Comparison of ENCODE assay signal across 7 cellular contexts in genomic region chr5:168268949-168269943, GRCh38. TPM values are rescaled to one million over a fixed set of nuclear protein-coding genes. Genes with fewer than 3 reads are reported as not detected.
DNase-seq lines count a peak whose midpoint lies in the region; ATAC-seq, FAIRE-seq and TF ChIP-seq lines count a peak whose summit lies in the region.

No MANE protein-coding gene starts in this region.

- TF ChIP-seq POLR2A in GM18505 (IDR thresholded peaks at IDR 0.05; ENCODE audit: borderline replicate concordance, extremely low read depth, insufficient read depth, insufficient read length) (no peak), GM12878 (IDR thresholded peaks at IDR 0.05; ENCODE audit: low read depth, low read length) (no peak)

- H4K20me1 ChIP-seq in GM12878 (ENCODE audit: control insufficient read depth, insufficient read depth) = no peaks in the 10 kb centered on the region

- peak overlapping the region; percentile 76 for H2AFZ ChIP-seq in GM12878 (ENCODE audit: control insufficient read depth, low read depth, low read length)

- in situ Hi-C loops in GM12878 (cut with MboI) = loop anchor here (10.0 kb wide), 1 partner anchor 1036 kb away; the partner anchor contains the start of gene SLIT3

- RAD21 ChIA-PET in GM12878 (lab: Charles Lee; ENCODE audit: unreplicated experiment) = interaction anchor here (0.8 to 1.3 kb wide), 5 partner anchors 21 to 437 kb away, joined by 3 read pairs; no protein-coding TSS in a partner anchor

- H3K4me2 ChIP-seq in GM12878 (ENCODE audit: control insufficient read depth, insufficient read depth) = peak overlapping the region; percentile 75

- WGBS in GM12878 (ENCODE audit: insufficient coverage, insufficient replicate concordance, low lambda C conversion rate, missing lambda C conversion rate) = 15% methylated on average over 30 of the region's 30 CpGs

- H3K27ac ChIP-seq in GM12878 (ENCODE audit: control insufficient read depth, insufficient read depth) = no peak overlapping the region

- BruUV-seq in GM12878 (replicated peaks; lab: Mats Ljungman, UMichigan) = no TSS peak

- no peaks in the 10 kb centered on the region for H3K27me3 ChIP-seq in GM12878 (replicated peaks in 1 of 2; ENCODE audit: control insufficient read depth in 2 of 2, insufficient read depth in 2 of 2, low read length in 1 of 2)

- H3K36me3 ChIP-seq in GM12878 (ENCODE audit: control insufficient read depth in 2 of 2, insufficient read depth in 2 of 2, low read length in 1 of 2) = no peaks in the 10 kb centered on the region

- peak; percentile 78 for DNase-seq in NCI-H1694 treated with DMSO at 0.1 percent for 48 hours (lab: John Stamatoyannopoulos, UW)
- peak; percentile 26 for DNase-seq in T-helper 22 cell (ENCODE audit: low read depth)
- no peak for DNase-seq in GM12878 (ENCODE audit: low read depth, low spot score)
- DNase-seq in iPS DF 4.7 (ENCODE audit: extremely low read depth, low spot score) = peak; percentile 87
- DNase-seq in sciatic nerve (ENCODE audit: low spot score) = peak; percentile 89

- peak overlapping the region; percentile 56; the same call in 1 of the 2 replicates for H3K4me3 ChIP-seq in GM12878

- ATAC-seq in GM18505 (IDR thresholded peaks at IDR 0.05; ENCODE audit: unreplicated experiment) (peak; percentile 88), HG02970 (IDR thresholded peaks at IDR 0.05; ENCODE audit: low FRiP score, unreplicated experiment) (peak; percentile 71), GM12878 (peak; percentile 97), sciatic nerve (peak; percentile 86)

- H3K79me2 ChIP-seq in GM12878 (ENCODE audit: control insufficient read depth, insufficient read depth, low read length) = no peaks in the 10 kb centered on the region

- peaks cover 3% of the 10 kb centered on the region for H3K4me1 ChIP-seq in GM12878 (ENCODE audit: control insufficient read depth, insufficient read depth, low read length)

- TF ChIP-seq RAD21 in GM12878 (IDR thresholded peaks at IDR 0.05; ENCODE audit: insufficient read depth, low read depth, low read length) = peak; percentile 98

- CTCF ChIA-PET in GM12878 (lab: Yijun Ruan, JAX) = interaction anchor here (0.6 to 1.5 kb wide), 11 partner anchors 17 to 1324 kb away, joined by 3 to 7 read pairs (median 3); no protein-coding TSS in a partner anchor

- no peak overlapping the region for H3K9ac ChIP-seq in GM12878 (ENCODE audit: control insufficient read depth, insufficient read depth, low read length)

- H3K9me3 ChIP-seq in GM12878 (replicated peaks; ENCODE audit: control insufficient read depth, insufficient read depth, low read length) = no peaks in the 10 kb centered on the region

- TF ChIP-seq EP300 in GM12878 (IDR thresholded peaks at IDR 0.05; ENCODE audit: borderline replicate concordance in 1 of 2, control insufficient read depth in 1 of 2, low read depth in 2 of 2, low read length in 2 of 2) = no peak

- FAIRE-seq in GM12878 (lab: Jason Lieb, UNC) = peak; percentile 98

- POLR2A ChIA-PET in GM12878 (lab: Charles Lee) = no interaction called here

- TF ChIP-seq CTCF in GM12878 (IDR thresholded peaks at IDR 0.05 in 2 of 3, conservative IDR thresholded peaks at IDR 0.05 in 1 of 3; ENCODE audit: control insufficient read depth in 2 of 3, extremely low read depth in 1 of 3, insufficient read depth in 1 of 3, low read depth in 3 of 3, low read length in 3 of 3) = peak; percentile 80 to 89 (median 81)

- SMC1A ChIA-PET in GM12878 (lab: Charles Lee; ENCODE audit: uncharacterized antibody, unreplicated experiment) = interaction anchor here (1.0 to 1.4 kb wide), 5 partner anchors 21 to 298 kb away, joined by 3 to 4 read pairs (median 3); no protein-coding TSS in a partner anchor

- intact Hi-C loops in GM12878 (cut with micrococcal nuclease; ENCODE audit: unreplicated experiment) = loop anchor here (2.0 to 5.0 kb wide), 4 partner anchors 153 to 1034 kb away; partner anchors contain the start of gene RARS1
- intact Hi-C loops in sciatic nerve (cut with DNase I) = no loop called here

TF ChIP-seq in GM12878, 131 proteins besides CTCF, POLR2A, EP300 and RAD21 (continues in another document):
- TF ChIP-seq NFIC (IDR thresholded peaks at IDR 0.05; ENCODE audit: low read depth, low read length) = no peak
- no peak for TF ChIP-seq MYC (IDR thresholded peaks at IDR 0.05; ENCODE audit: insufficient read depth, insufficient read length, insufficient replicate concordance, low read length, severe bottlenecking)
- TF ChIP-seq SRF (IDR thresholded peaks at IDR 0.05; ENCODE audit: low read depth in 2 of 2, low read length in 2 of 2) = no peak
- no peak for TF ChIP-seq YBX1 (IDR thresholded peaks at IDR 0.05)
- TF ChIP-seq POLR2AphosphoS2 (IDR thresholded peaks at IDR 0.05; ENCODE audit: low read depth, low read length) = no peak
- no peak for TF ChIP-seq EZH2 (IDR thresholded peaks at IDR 0.05; ENCODE audit: borderline replicate concordance, control insufficient read depth, low read depth, low read length)
- no peak for TF ChIP-seq CUX1 (IDR thresholded peaks at IDR 0.05; ENCODE audit: insufficient replicate concordance, low read depth, low read length)
- no peak for TF ChIP-seq CHD1 (IDR thresholded peaks at IDR 0.05; ENCODE audit: low read depth, low read length)
- TF ChIP-seq RELB (IDR thresholded peaks at IDR 0.05; ENCODE audit: low read depth) = no peak
- peak; percentile 42; the same call in 1 of the 2 replicates for TF ChIP-seq LARP7 (IDR thresholded peaks at IDR 0.05)
- no peak for TF ChIP-seq NRF1 (conservative IDR thresholded peaks at IDR 0.05; ENCODE audit: low read depth, low read length)
- peak; percentile 9 to 16; a peak in 1 of 4 replicates for TF ChIP-seq BHLHE40 (IDR thresholded peaks at IDR 0.05; ENCODE audit: borderline replicate concordance in 1 of 2, low read depth in 2 of 2, low read length in 1 of 2)

RNA-seq across cellular contexts. Expression of gene WWC1, which starts 22.2 kb away (rescaled TPM):
- total RNA-seq in GM12878 (2013; cell fraction: nucleolus; rRNA removed) = 6.0 TPM in 2 replicates
- 2.6 and 2.7 TPM in 2 replicates for total RNA-seq in GM12878 (2014; rRNA removed)
- 2.3 and 3.3 TPM in 2 replicates for total RNA-seq in GM12878 (2014; rRNA removed; fragmentation: Illumina TruSeq; extraction: Trizol)
- 5.3 and 5.9 TPM in 2 replicates for total RNA-seq in GM12878 (2021)
- polyA plus RNA-seq in GM12878 (2011; ENCODE audit: low read depth) = 0.96 TPM
- 7.2 and 7.8 TPM in 2 replicates for polyA plus RNA-seq in GM12878 (2011; rRNA removed)
- 5.4 and 5.6 TPM in 2 replicates for polyA plus RNA-seq in GM12878 (2011; cell fraction: cytosol; rRNA removed)
- polyA plus RNA-seq in GM12878 (2011; cell fraction: nucleus; rRNA removed) = 7.6 and 9.8 TPM in 2 replicates
- 2.3 and 3.2 TPM in 2 replicates for polyA plus RNA-seq in GM12878 (2012)
- 3.0 and 34.5 TPM in 2 replicates for polyA plus RNA-seq in GM12878 (2014; fragmentation: Illumina TruSeq; extraction: Trizol)
- polyA plus RNA-seq in GM12878 (2014; fragmentation: Nextera tagmentation; extraction: Ambion mirVana) = 1 to 10 TPM in 1 of 2 experiments, under 1 TPM in 1; 0.50 to 1.2 TPM
- 2.3 and 2.8 TPM in 2 replicates for polyA plus RNA-seq in GM12878 (2014; rRNA removed)
- polyA plus RNA-seq in GM12878 (2016; fragmentation: Nextera tagmentation; extraction: Ambion mirVana) = 1 to 10 TPM in 1 of 2 experiments, under 1 TPM in 1; 0.74 to 1.6 TPM
- polyA minus RNA-seq in GM12878 (2011; rRNA and poly(A)+ RNA removed) = 9.4 and 14.1 TPM in 2 replicates
- polyA minus RNA-seq in GM12878 (2011; cell fraction: cytosol; rRNA and poly(A)+ RNA removed) = 2.9 and 5.1 TPM in 2 replicates
- polyA minus RNA-seq in GM12878 (2011; cell fraction: nucleus; rRNA and poly(A)+ RNA removed) = 5.4 and 9.2 TPM in 2 replicates
- total RNA-seq in sciatic nerve = 2.1 TPM
